In the genomic region with DNA sequence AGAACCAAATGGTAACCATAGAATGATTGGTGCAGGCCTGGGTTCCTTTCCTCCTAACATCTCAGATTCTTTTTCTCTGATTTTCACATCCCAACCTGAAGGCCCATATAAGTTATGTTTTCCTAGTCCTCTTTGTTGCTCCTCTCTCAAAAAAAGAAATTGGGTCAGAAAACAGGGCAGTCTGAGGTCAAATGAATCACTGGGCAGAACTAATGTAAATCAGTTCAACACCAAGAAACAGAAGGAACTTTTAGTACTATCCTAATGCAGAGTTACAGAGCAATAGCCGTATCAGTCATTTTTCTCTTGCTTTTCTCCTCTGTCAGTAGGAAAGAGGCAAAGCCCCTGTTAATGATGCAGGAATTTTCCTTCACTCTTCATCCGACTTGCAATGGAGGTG, we compare ENCODE assay signal across 19 cellular contexts.
"Had no signal": no experiment of that assay in that cellular context is flagged by ENCODE, and none has a peak within 500 bp of the region (broad histone marks: within the 10 kb centered on the region; RNA-seq: fewer than 3 reads in every experiment).

No MANE protein-coding gene starts in this region.

- H3K36me3 Mint-ChIP-seq: naive thymus-derived CD4-positive, alpha-beta T cell; stimulated activated effector memory CD8-positive, alpha-beta T cell treated with anti-CD3 and anti-CD28 coated beads, Interleukin-12 subunit alpha, Interleukin-12 subunit beta, amount 100 ng/mL, for 72 hours; T-cell had no signal

- H3K4me3 Mint-ChIP-seq: activated naive CD4-positive, alpha-beta T cell treated with anti-CD3 and anti-CD28 coated beads for 36 hours; activated T-helper 17 cell treated with anti-CD3 and anti-CD28 coated beads, Interleukin-2, amount 50 U/mL, for 72 hours; effector memory CD8-positive, alpha-beta T cell; naive thymus-derived CD4-positive, alpha-beta T cell; stimulated activated effector memory CD8-positive, alpha-beta T cell treated with anti-CD3 and anti-CD28 coated beads, Interleukin-12 subunit alpha, Interleukin-12 subunit beta, amount 100 ng/mL, for 72 hours; T-cell had no signal

- H3K4me1 Mint-ChIP-seq: activated T-helper 17 cell treated with anti-CD3 and anti-CD28 coated beads, Interleukin-2, amount 50 U/mL, for 72 hours; stimulated activated effector memory CD8-positive, alpha-beta T cell treated with anti-CD3 and anti-CD28 coated beads, Interleukin-12 subunit alpha, Interleukin-12 subunit beta, amount 100 ng/mL, for 72 hours; T-cell had no signal

- DNase-seq: activated CD4-positive, alpha-beta T cell treated with anti-CD3 and anti-CD28 coated beads, Interleukin-2, amount 50 U/mL, for 48 hours; activated CD4-positive, CD25-positive, alpha-beta regulatory T cell treated with anti-CD3 and anti-CD28 coated beads, Interleukin-2, amount 50 U/mL, for 72 hours; activated naive CD4-positive, alpha-beta T cell treated with anti-CD3 and anti-CD28 coated beads for 36 hours; brain microvascular endothelial cell; cerebellar nuclear complex; dermis blood vessel endothelial cell; effector memory CD8-positive, alpha-beta T cell; hippocampal formation; kidney; left lung; mammary epithelial cell; naive thymus-derived CD4-positive, alpha-beta T cell; ovary; stimulated activated CD4-positive, alpha-beta T cell treated with anti-CD3 and anti-CD28 coated beads, Interleukin-12 subunit alpha, Interleukin-12 subunit beta, amount 100 ng/mL, for 4 hours; T-cell; T1000; uterus had no signal

- H3K9me3 Mint-ChIP-seq: activated naive CD4-positive, alpha-beta T cell treated with anti-CD3 and anti-CD28 coated beads for 36 hours; activated T-helper 17 cell treated with anti-CD3 and anti-CD28 coated beads, Interleukin-2, amount 50 U/mL, for 72 hours; effector memory CD8-positive, alpha-beta T cell; naive thymus-derived CD4-positive, alpha-beta T cell; stimulated activated effector memory CD8-positive, alpha-beta T cell treated with anti-CD3 and anti-CD28 coated beads, Interleukin-12 subunit alpha, Interleukin-12 subunit beta, amount 100 ng/mL, for 72 hours; T-cell had no signal

- H3K27ac Mint-ChIP-seq: activated naive CD4-positive, alpha-beta T cell treated with anti-CD3 and anti-CD28 coated beads for 36 hours; activated T-helper 17 cell treated with anti-CD3 and anti-CD28 coated beads, Interleukin-2, amount 50 U/mL, for 72 hours; effector memory CD8-positive, alpha-beta T cell; naive thymus-derived CD4-positive, alpha-beta T cell; stimulated activated effector memory CD8-positive, alpha-beta T cell treated with anti-CD3 and anti-CD28 coated beads, Interleukin-12 subunit alpha, Interleukin-12 subunit beta, amount 100 ng/mL, for 72 hours; T-cell had no signal
